Comparison of ENCODE assay signal across 19 cellular contexts in genomic region chr19:19549804-19550453, GRCh38. TPM values are rescaled to one million over a fixed set of nuclear protein-coding genes. Genes with fewer than 3 reads are reported as not detected.
A peak's percentile ranks its signal among the peaks of the same experiment; 100 is the strongest.
DNase-seq lines count a peak whose midpoint lies in the region; ATAC-seq, FAIRE-seq and TF ChIP-seq lines count a peak whose summit lies in the region.
"Had no signal": no experiment of that assay in that cellular context is flagged by ENCODE, and none has a peak within 500 bp of the region (broad histone marks: within the 10 kb centered on the region; RNA-seq: fewer than 3 reads in every experiment).

No MANE protein-coding gene starts in this region.

- H3K9me3 ChIP-seq in HepG2 (ENCODE audit: low read length) (no peaks in the 10 kb centered on the region), right lobe of liver (no peaks in the 10 kb centered on the region), hepatocyte (ENCODE audit: low read depth) (no peaks in the 10 kb centered on the region), small intestine (ENCODE audit: control insufficient read depth, low read depth) (no peaks in the 10 kb centered on the region)
- H3K9me3 ChIP-seq: SJCRH30 had no signal

- no peak for TF ChIP-seq POLR2A in HepG2 (IDR thresholded peaks at IDR 0.05; ENCODE audit: insufficient read depth in 1 of 2, low read depth in 2 of 2, low read length in 2 of 2)
- TF ChIP-seq POLR2A in right lobe of liver (IDR thresholded peaks at IDR 0.05), result no peak

- no peaks in the 10 kb centered on the region for H3K4me1 Mint-ChIP-seq in WTC11
- H3K4me1 Mint-ChIP-seq in effector memory CD8-positive, alpha-beta T cell (ENCODE audit: low read depth in 2 of 2), result peaks cover 0 to 4% of the 10 kb centered on the region in 2 donors

- in situ Hi-C loops in HepG2 (cut with HindIII; ENCODE audit: extremely low pct_ligation_motif_present, low pct_unique_long_range_greater_than_20kb), result loop anchor here (25.0 kb wide), 2 partner anchors 412 to 1012 kb away; partner anchors contain the start of gene ZNF737

- peak overlapping the region; percentile 51; the same call in 1 of the 2 replicates for H3K27ac Mint-ChIP-seq in WTC11
- no peak overlapping the region for H3K27ac Mint-ChIP-seq in effector memory CD8-positive, alpha-beta T cell

- WGBS in HepG2 (ENCODE audit: low lambda C conversion rate), result 20% methylated on average over 17 of the region's 21 CpGs
- WGBS in right lobe of liver (ENCODE audit: insufficient coverage, low coverage, low lambda C conversion rate, missing lambda C conversion rate), result 53% methylated on average over 4 of the region's 21 CpGs
- WGBS in hepatocyte (ENCODE audit: low lambda C conversion rate, missing lambda C conversion rate), result 88% methylated on average over 18 of the region's 21 CpGs
- 44 to 68% (median 64%) methylated on average over 21 of the region's 21 CpGs for WGBS in small intestine, 3 donors

- no peaks in the 10 kb centered on the region for H3K9me2 ChIP-seq in hepatocyte (replicated peaks; ENCODE audit: insufficient read depth)

- no peak for TF ChIP-seq RAD21 in HepG2 (CRISPR knock-in tag; IDR thresholded peaks at IDR 0.05)

- no peaks in the 10 kb centered on the region for H3K36me3 Mint-ChIP-seq in WTC11
- H3K36me3 Mint-ChIP-seq in effector memory CD8-positive, alpha-beta T cell (ENCODE audit: insufficient read depth), result peaks cover 4% of the 10 kb centered on the region

- H3K9me3 Mint-ChIP-seq in WTC11, result no peaks in the 10 kb centered on the region
- no peaks in the 10 kb centered on the region for H3K9me3 Mint-ChIP-seq in effector memory CD8-positive, alpha-beta T cell

- H3K79me2 ChIP-seq in HepG2 (ENCODE audit: insufficient read depth, low read length), result no peaks in the 10 kb centered on the region
- H3K79me2 ChIP-seq in hepatocyte, result no peaks in the 10 kb centered on the region

- H4K20me1 ChIP-seq in HepG2 (ENCODE audit: insufficient read depth, low read length) (no peaks in the 10 kb centered on the region), hepatocyte (ENCODE audit: insufficient read depth, poor library complexity, severe bottlenecking) (no peaks in the 10 kb centered on the region)

- peaks cover 6 to 59% of the 10 kb centered on the region in 2 experiments; a peak in 4 of 5 replicates for H3K27me3 ChIP-seq in HepG2 (ENCODE audit: control insufficient read depth in 1 of 2, insufficient read depth in 2 of 2, low read length in 2 of 2)
- H3K27me3 ChIP-seq in right lobe of liver, result no peaks in the 10 kb centered on the region
- H3K27me3 ChIP-seq in hepatocyte, result no peaks in the 10 kb centered on the region
- H3K27me3 ChIP-seq in small intestine (ENCODE audit: control insufficient read depth in 2 of 2, insufficient read depth in 2 of 2, low read length in 2 of 2), result no peaks in the 10 kb centered on the region

- intact Hi-C loops in HepG2 (cut with micrococcal nuclease; ENCODE audit: unreplicated experiment), result no loop called here
- intact Hi-C loops in right lobe of liver (cut with DNase I), result loop anchor here in 1 of 2 donors (10.0 kb wide), 1 partner anchor 405 kb away; no protein-coding TSS in a partner anchor

- no peak for FAIRE-seq in HepG2 (lab: Jason Lieb, UNC)
- no peak for FAIRE-seq in small intestine (lab: Jason Lieb, UNC)
- FAIRE-seq: G401.6 had no signal

- H3K4me2 ChIP-seq in HepG2 (ENCODE audit: low read depth, low read length), result no peak overlapping the region
- H3K4me2 ChIP-seq in hepatocyte, result no peak overlapping the region

- POLR2A ChIA-PET in HepG2 (lab: Yijun Ruan, JAX) (no interaction called here), WTC11 (lab: Charles Lee) (interaction anchor here (0.5 kb wide), 1 partner anchor 27 kb away, joined by 4 read pairs; no protein-coding TSS in a partner anchor)

- no peak for TF ChIP-seq CTCF in HepG2 (CRISPR knock-in tag; IDR thresholded peaks at IDR 0.05)
- TF ChIP-seq CTCF in right lobe of liver (IDR thresholded peaks at IDR 0.05), result no peak
- no peak for TF ChIP-seq CTCF in WTC11 (IDR thresholded peaks at IDR 0.05)
- TF ChIP-seq CTCF in hepatocyte (IDR thresholded peaks at IDR 0.05; ENCODE audit: poor library complexity), result no peak
- TF ChIP-seq CTCF in omental fat pad (IDR thresholded peaks at IDR 0.05), result no peak

- DNase-seq in HepG2 (ENCODE audit: low spot score) (no peak), right lobe of liver (no peak), WTC11 (ENCODE audit: low spot score) (no peak), hepatocyte (ENCODE audit: low spot score) (no peak), omental fat pad (ENCODE audit: low spot score) (no peak), small intestine (no peak)
- no peak for DNase-seq in effector memory CD8-positive, alpha-beta T cell
- DNase-seq: C1 segment of cervical spinal cord; DND-41; Kasumi-1; MM.1S; NCI-H1417; NCI-H187 treated with DMSO at 0.1 percent for 48 hours; NCI-H345; NCI-H526 treated with DMSO at 0.1 percent for 48 hours; NK-92 treated with Interleukin-12 subunit alpha and Interleukin-12 subunit beta, amount 100 ng/mL, for 24 hours had no signal

- H3K4me1 ChIP-seq in HepG2 (ENCODE audit: insufficient read depth, low read length) (no peaks in the 10 kb centered on the region), right lobe of liver (no peaks in the 10 kb centered on the region), hepatocyte (ENCODE audit: insufficient read depth) (peaks cover 7% of the 10 kb centered on the region), small intestine (ENCODE audit: control insufficient read depth in 2 of 2, insufficient read depth in 1 of 2, low read depth in 1 of 2, low read length in 1 of 2) (no peaks in the 10 kb centered on the region)
- H3K4me1 ChIP-seq: SJCRH30 had no signal

- no peak overlapping the region for H3K27ac ChIP-seq in HepG2 (ENCODE audit: extremely low read length, insufficient read depth, low read length)
- no peak overlapping the region for H3K27ac ChIP-seq in right lobe of liver
- peak overlapping the region; percentile 16 for H3K27ac ChIP-seq in hepatocyte
- no peak overlapping the region for H3K27ac ChIP-seq in small intestine (ENCODE audit: low read depth in 1 of 2, low read length in 1 of 2)
- H3K27ac ChIP-seq: RWPE1, SJCRH30 had no signal

- H3K36me3 ChIP-seq in HepG2 (replicated peaks in 1 of 2; ENCODE audit: control insufficient read depth in 1 of 2, insufficient read depth in 2 of 2, low read length in 2 of 2) (no peaks in the 10 kb centered on the region), right lobe of liver (no peaks in the 10 kb centered on the region), hepatocyte (replicated peaks; ENCODE audit: insufficient read depth, low read depth) (no peaks in the 10 kb centered on the region), small intestine (ENCODE audit: control insufficient read depth in 2 of 2, insufficient read depth in 2 of 2, low read length in 2 of 2) (no peaks in the 10 kb centered on the region)
- H3K36me3 ChIP-seq: SJCRH30 had no signal

- no TSS peak for BruUV-seq in HepG2 (replicated peaks; lab: Mats Ljungman, UMichigan)

- CTCF ChIA-PET in HepG2 (lab: Yijun Ruan, JAX; ENCODE audit: low intra/inter-chr PET ratio, low total read pairs) (no interaction called here), WTC11 (lab: Charles Lee) (interaction anchor here (2.1 to 9.9 kb wide), 2 partner anchors 15 to 94 kb away, joined by 7 to 408 read pairs; partner anchors contain the start of genes CILP2, GMIP and YJEFN3)

- TF ChIP-seq EP300 in HepG2 (IDR thresholded peaks at IDR 0.05; ENCODE audit: low read depth in 2 of 2, low read length in 2 of 2), result no peak
- no peak for TF ChIP-seq EP300 in HepG2 (CRISPR knock-in tag; IDR thresholded peaks at IDR 0.05; ENCODE audit: borderline replicate concordance)

- no peak overlapping the region for H3K9ac ChIP-seq in HepG2 (ENCODE audit: insufficient read depth, low read depth, low read length)

- no peak overlapping the region for H2AFZ ChIP-seq in HepG2 (ENCODE audit: low read length)
- H2AFZ ChIP-seq in hepatocyte, result no peak overlapping the region

- H3K4me3 ChIP-seq in HepG2 (replicated peaks in 1 of 3; ENCODE audit: insufficient read depth in 1 of 3, low read depth in 2 of 3, low read length in 3 of 3) (no peak overlapping the region), right lobe of liver (no peak overlapping the region), hepatocyte (no peak overlapping the region), small intestine (ENCODE audit: low read depth in 1 of 2, low read length in 2 of 2) (no peak overlapping the region)
- H3K4me3 ChIP-seq: SJCRH30 had no signal

- no peak overlapping the region for H3K4me3 Mint-ChIP-seq in WTC11
- H3K4me3 Mint-ChIP-seq in effector memory CD8-positive, alpha-beta T cell, result no peak overlapping the region

- no peaks in the 10 kb centered on the region for H3K27me3 Mint-ChIP-seq in WTC11 (ENCODE audit: low read depth)
- peaks cover 0 to 10% of the 10 kb centered on the region in 2 donors for H3K27me3 Mint-ChIP-seq in effector memory CD8-positive, alpha-beta T cell

- ATAC-seq in HepG2 (no peak), right lobe of liver (no peak), WTC11 (no peak), omental fat pad (ENCODE audit: low FRiP score) (no peak)
- ATAC-seq in effector memory CD8-positive, alpha-beta T cell (replicated peaks), result no peak

RNA-seq across cellular contexts. Expression of gene CILP2, which starts 11.9 kb away (rescaled TPM):
- total RNA-seq in HepG2 (2016; rRNA removed; fragmentation: Illumina TruSeq; extraction: Trizol) (0.09 TPM in 1 of 2 replicates, not detected in the other), right lobe of liver (under 1 TPM in 4 of 6 experiments, not detected in 2; 0.05 to 0.33 (median 0.19) TPM), WTC11 (2021) (7.9 to 10.6 TPM (median 10.1 TPM) in 3 replicates), hepatocyte (5.4 and 5.7 TPM in 2 replicates), omental fat pad (1 to 10 TPM in 1 of 4 donors, under 1 TPM in 3; 0.28 to 2.2 (median 0.38) TPM)
- total RNA-seq in HepG2 (2016; cell fraction: cytosol; rRNA removed; fragmentation: Illumina TruSeq; extraction: Trizol; ENCODE audit: low read depth), result not detected in 2 replicates
- total RNA-seq in HepG2 (2016; cell fraction: insoluble cytoplasmic fraction; rRNA removed; fragmentation: Illumina TruSeq; extraction: Trizol), result 0.15 TPM in 1 of 2 replicates, not detected in the other
- not detected in 2 replicates for total RNA-seq in HepG2 (2016; cell fraction: membrane; rRNA removed; fragmentation: Illumina TruSeq; extraction: Trizol)
- 0.16 and 0.19 TPM in 2 replicates for total RNA-seq in HepG2 (2016; cell fraction: nucleus; rRNA removed; fragmentation: Illumina TruSeq; extraction: Trizol)
- polyA plus RNA-seq in HepG2 (2011; rRNA removed) (0.18 and 0.37 TPM in 2 replicates), hepatocyte (16.5 and 22.5 TPM in 2 replicates), small intestine (under 1 TPM in 1 of 3 donors, not detected in 2; 0.09 TPM)
- 0.16 and 0.19 TPM in 2 replicates for polyA plus RNA-seq in HepG2 (2011; cell fraction: cytosol; rRNA removed)
- polyA plus RNA-seq in HepG2 (2011; cell fraction: nucleus; rRNA removed), result 0.66 and 0.74 TPM in 2 replicates
- polyA plus RNA-seq in HepG2 (2012), result 0.31 and 0.51 TPM in 2 replicates
- polyA plus RNA-seq in HepG2 (2016; cell fraction: cytosol; fragmentation: Illumina TruSeq; extraction: Trizol; ENCODE audit: low read depth), result not detected in 2 replicates
- polyA plus RNA-seq in HepG2 (2016; cell fraction: insoluble cytoplasmic fraction; fragmentation: Illumina TruSeq; extraction: Trizol; ENCODE audit: low read depth), result 0.05 and 0.12 TPM in 2 replicates
- not detected in 2 replicates for polyA plus RNA-seq in HepG2 (2016; cell fraction: membrane; fragmentation: Illumina TruSeq; extraction: Trizol; ENCODE audit: low read depth)
- polyA plus RNA-seq in HepG2 (2016; cell fraction: nucleus; fragmentation: Illumina TruSeq; extraction: Trizol; ENCODE audit: insufficient read depth, low read depth), result 0.35 and 0.44 TPM in 2 replicates
- polyA minus RNA-seq in HepG2 (2011; rRNA and poly(A)+ RNA removed; ENCODE audit: low replicate concordance), result 0.20 and 0.30 TPM in 2 replicates
- 0.26 and 0.30 TPM in 2 replicates for polyA minus RNA-seq in HepG2 (2011; cell fraction: cytosol; rRNA and poly(A)+ RNA removed)
- 0.26 and 0.37 TPM in 2 replicates for polyA minus RNA-seq in HepG2 (2011; cell fraction: nucleus; rRNA and poly(A)+ RNA removed)

RNA-seq across cellular contexts. Expression of gene YJEFN3, which starts 21.2 kb away (rescaled TPM):
- 0.32 and 0.89 TPM in 2 replicates for total RNA-seq in HepG2 (2016; rRNA removed; fragmentation: Illumina TruSeq; extraction: Trizol)
- 0.30 and 0.44 TPM in 2 replicates for total RNA-seq in HepG2 (2016; cell fraction: cytosol; rRNA removed; fragmentation: Illumina TruSeq; extraction: Trizol; ENCODE audit: low read depth)
- 0.19 and 0.69 TPM in 2 replicates for total RNA-seq in HepG2 (2016; cell fraction: insoluble cytoplasmic fraction; rRNA removed; fragmentation: Illumina TruSeq; extraction: Trizol)
- 0.28 and 0.41 TPM in 2 replicates for total RNA-seq in HepG2 (2016; cell fraction: membrane; rRNA removed; fragmentation: Illumina TruSeq; extraction: Trizol)
- total RNA-seq in HepG2 (2016; cell fraction: nucleus; rRNA removed; fragmentation: Illumina TruSeq; extraction: Trizol), result 1.1 and 1.4 TPM in 2 replicates
- 4.0 TPM in 2 replicates for polyA plus RNA-seq in HepG2 (2011; rRNA removed)
- 0.47 and 1.4 TPM in 2 replicates for polyA plus RNA-seq in HepG2 (2011; cell fraction: cytosol; rRNA removed)
- 61.3 and 67.2 TPM in 2 replicates for polyA plus RNA-seq in HepG2 (2011; cell fraction: nucleus; rRNA removed)
- polyA plus RNA-seq in HepG2 (2012), result 5.6 and 8.4 TPM in 2 replicates
- polyA plus RNA-seq in HepG2 (2016; cell fraction: cytosol; fragmentation: Illumina TruSeq; extraction: Trizol; ENCODE audit: low read depth), result 0.37 TPM in 1 of 2 replicates, not detected in the other
- polyA plus RNA-seq in HepG2 (2016; cell fraction: insoluble cytoplasmic fraction; fragmentation: Illumina TruSeq; extraction: Trizol; ENCODE audit: low read depth), result 0.09 TPM in 1 of 2 replicates, not detected in the other
- not detected in 2 replicates for polyA plus RNA-seq in HepG2 (2016; cell fraction: membrane; fragmentation: Illumina TruSeq; extraction: Trizol; ENCODE audit: low read depth)
- polyA plus RNA-seq in HepG2 (2016; cell fraction: nucleus; fragmentation: Illumina TruSeq; extraction: Trizol; ENCODE audit: insufficient read depth, low read depth), result 9.8 and 10.6 TPM in 2 replicates
- 0.86 and 2.2 TPM in 2 replicates for polyA minus RNA-seq in HepG2 (2011; rRNA and poly(A)+ RNA removed; ENCODE audit: low replicate concordance)
- 0.49 TPM in 1 of 2 replicates, not detected in the other for polyA minus RNA-seq in HepG2 (2011; cell fraction: cytosol; rRNA and poly(A)+ RNA removed)
- 5.0 and 5.3 TPM in 2 replicates for polyA minus RNA-seq in HepG2 (2011; cell fraction: nucleus; rRNA and poly(A)+ RNA removed)
- total RNA-seq in right lobe of liver, result 1 to 10 TPM in 4 of 6 experiments, under 1 TPM in 2; 0.31 to 4.2 (median 1.8) TPM
- total RNA-seq in WTC11 (2021), result 10.2 to 11.9 TPM (median 11.1 TPM) in 3 replicates
- total RNA-seq in hepatocyte, result 0.72 and 3.0 TPM in 2 replicates
- polyA plus RNA-seq in hepatocyte, result 12.5 and 14.0 TPM in 2 replicates
- total RNA-seq in omental fat pad, result 1 to 10 TPM in 1 of 4 donors, under 1 TPM in 3; 0.75 to 1.1 (median 0.90) TPM
- polyA plus RNA-seq in small intestine, result 10 to 100 TPM; 11.2 to 44.1 (median 23.8) TPM

RNA-seq across cellular contexts. Expression of gene NDUFA13, which starts 33.9 kb away (rescaled TPM):
- 278 and 337 TPM in 2 replicates for total RNA-seq in HepG2 (2016; rRNA removed; fragmentation: Illumina TruSeq; extraction: Trizol)
- 98.4 and 99.8 TPM in 2 replicates for total RNA-seq in HepG2 (2016; cell fraction: cytosol; rRNA removed; fragmentation: Illumina TruSeq; extraction: Trizol; ENCODE audit: low read depth)
- total RNA-seq in HepG2 (2016; cell fraction: insoluble cytoplasmic fraction; rRNA removed; fragmentation: Illumina TruSeq; extraction: Trizol), result 323 and 362 TPM in 2 replicates
- 84.6 and 89.0 TPM in 2 replicates for total RNA-seq in HepG2 (2016; cell fraction: membrane; rRNA removed; fragmentation: Illumina TruSeq; extraction: Trizol)
- 193 and 208 TPM in 2 replicates for total RNA-seq in HepG2 (2016; cell fraction: nucleus; rRNA removed; fragmentation: Illumina TruSeq; extraction: Trizol)
- polyA plus RNA-seq in HepG2 (2011; rRNA removed), result 366 and 368 TPM in 2 replicates
- 715 and 846 TPM in 2 replicates for polyA plus RNA-seq in HepG2 (2011; cell fraction: cytosol; rRNA removed)
- 199 and 226 TPM in 2 replicates for polyA plus RNA-seq in HepG2 (2011; cell fraction: nucleus; rRNA removed)
- polyA plus RNA-seq in HepG2 (2012), result 207 and 262 TPM in 2 replicates
- 72.4 and 85.3 TPM in 2 replicates for polyA plus RNA-seq in HepG2 (2016; cell fraction: cytosol; fragmentation: Illumina TruSeq; extraction: Trizol; ENCODE audit: low read depth)
- polyA plus RNA-seq in HepG2 (2016; cell fraction: insoluble cytoplasmic fraction; fragmentation: Illumina TruSeq; extraction: Trizol; ENCODE audit: low read depth), result 186 TPM in 2 replicates
- polyA plus RNA-seq in HepG2 (2016; cell fraction: membrane; fragmentation: Illumina TruSeq; extraction: Trizol; ENCODE audit: low read depth), result 52.4 and 56.3 TPM in 2 replicates
- 235 and 237 TPM in 2 replicates for polyA plus RNA-seq in HepG2 (2016; cell fraction: nucleus; fragmentation: Illumina TruSeq; extraction: Trizol; ENCODE audit: insufficient read depth, low read depth)
- 73.2 and 83.5 TPM in 2 replicates for polyA minus RNA-seq in HepG2 (2011; rRNA and poly(A)+ RNA removed; ENCODE audit: low replicate concordance)
- polyA minus RNA-seq in HepG2 (2011; cell fraction: cytosol; rRNA and poly(A)+ RNA removed), result 58.6 and 70.0 TPM in 2 replicates
- 42.1 and 44.4 TPM in 2 replicates for polyA minus RNA-seq in HepG2 (2011; cell fraction: nucleus; rRNA and poly(A)+ RNA removed)
- 100 to 1,000 TPM in 4 of 6 experiments, 10 to 100 TPM in 2; 20.8 to 202 (median 154) TPM for total RNA-seq in right lobe of liver
- total RNA-seq in WTC11 (2021), result 519 to 568 TPM (median 552 TPM) in 3 replicates
- 46.3 and 80.4 TPM in 2 replicates for total RNA-seq in hepatocyte
- polyA plus RNA-seq in hepatocyte, result 598 and 615 TPM in 2 replicates
- total RNA-seq in omental fat pad, result 10 to 100 TPM; 57.4 to 97.2 (median 63.9) TPM
- polyA plus RNA-seq in small intestine, result 100 to 1,000 TPM; 337 to 344 (median 341) TPM

RNA-seq across cellular contexts. Expression of gene TSSK6, which starts 34.6 kb away (rescaled TPM):
- total RNA-seq in HepG2 (2016; rRNA removed; fragmentation: Illumina TruSeq; extraction: Trizol), result 0.71 and 0.86 TPM in 2 replicates
- total RNA-seq in HepG2 (2016; cell fraction: cytosol; rRNA removed; fragmentation: Illumina TruSeq; extraction: Trizol; ENCODE audit: low read depth), result 0.35 and 0.40 TPM in 2 replicates
- total RNA-seq in HepG2 (2016; cell fraction: insoluble cytoplasmic fraction; rRNA removed; fragmentation: Illumina TruSeq; extraction: Trizol), result 0.65 and 0.85 TPM in 2 replicates
- 0.83 and 1.3 TPM in 2 replicates for total RNA-seq in HepG2 (2016; cell fraction: membrane; rRNA removed; fragmentation: Illumina TruSeq; extraction: Trizol)
- total RNA-seq in HepG2 (2016; cell fraction: nucleus; rRNA removed; fragmentation: Illumina TruSeq; extraction: Trizol), result 0.50 and 1.3 TPM in 2 replicates
- polyA plus RNA-seq in HepG2 (2011; rRNA removed), result 1.2 and 2.0 TPM in 2 replicates
- 1.4 and 2.8 TPM in 2 replicates for polyA plus RNA-seq in HepG2 (2011; cell fraction: cytosol; rRNA removed)
- polyA plus RNA-seq in HepG2 (2011; cell fraction: nucleus; rRNA removed), result 6.3 and 8.3 TPM in 2 replicates
- polyA plus RNA-seq in HepG2 (2012), result 0.81 and 1.2 TPM in 2 replicates
- polyA plus RNA-seq in HepG2 (2016; cell fraction: cytosol; fragmentation: Illumina TruSeq; extraction: Trizol; ENCODE audit: low read depth), result 0.16 and 0.19 TPM in 2 replicates
- 1.1 and 1.7 TPM in 2 replicates for polyA plus RNA-seq in HepG2 (2016; cell fraction: insoluble cytoplasmic fraction; fragmentation: Illumina TruSeq; extraction: Trizol; ENCODE audit: low read depth)
- 0.68 and 0.82 TPM in 2 replicates for polyA plus RNA-seq in HepG2 (2016; cell fraction: membrane; fragmentation: Illumina TruSeq; extraction: Trizol; ENCODE audit: low read depth)
- polyA plus RNA-seq in HepG2 (2016; cell fraction: nucleus; fragmentation: Illumina TruSeq; extraction: Trizol; ENCODE audit: insufficient read depth, low read depth), result 1.3 and 2.4 TPM in 2 replicates
- 2.0 and 5.3 TPM in 2 replicates for polyA minus RNA-seq in HepG2 (2011; rRNA and poly(A)+ RNA removed; ENCODE audit: low replicate concordance)
- 1.3 and 1.5 TPM in 2 replicates for polyA minus RNA-seq in HepG2 (2011; cell fraction: cytosol; rRNA and poly(A)+ RNA removed)
- polyA minus RNA-seq in HepG2 (2011; cell fraction: nucleus; rRNA and poly(A)+ RNA removed), result 1.9 and 3.7 TPM in 2 replicates
- total RNA-seq in right lobe of liver, result 1 to 10 TPM in 4 of 6 experiments, under 1 TPM in 2; 0.53 to 2.9 (median 1.1) TPM
- total RNA-seq in WTC11 (2021), result 4.7 to 7.8 TPM (median 7.7 TPM) in 3 replicates
- total RNA-seq in hepatocyte, result 0.87 and 1.1 TPM in 2 replicates
- polyA plus RNA-seq in hepatocyte, result 1.3 TPM in 1 of 2 replicates, not detected in the other
- total RNA-seq in omental fat pad, result 1 to 10 TPM in 2 of 4 donors, under 1 TPM in 1, not detected in 1; 0.75 to 3.6 (median 1.3) TPM
- polyA plus RNA-seq in small intestine, result 1 to 10 TPM; 1.9 to 3.4 (median 2.0) TPM
